1 cellular context compared by ENCODE assay signal in genomic region chr12:133080619-133081407, GRCh38.
TF ChIP-seq lines count a peak whose summit lies in the region.

TSS of gene ZNF140 (plus strand) at chr12:133080923. CDS start at chr12:133081321, 398 bp downstream.

TF ChIP-seq in Ishikawa, 13 proteins besides CTCF, POLR2A, EP300 and RAD21 (continued from another document):
- TF ChIP-seq, protein P1, sequence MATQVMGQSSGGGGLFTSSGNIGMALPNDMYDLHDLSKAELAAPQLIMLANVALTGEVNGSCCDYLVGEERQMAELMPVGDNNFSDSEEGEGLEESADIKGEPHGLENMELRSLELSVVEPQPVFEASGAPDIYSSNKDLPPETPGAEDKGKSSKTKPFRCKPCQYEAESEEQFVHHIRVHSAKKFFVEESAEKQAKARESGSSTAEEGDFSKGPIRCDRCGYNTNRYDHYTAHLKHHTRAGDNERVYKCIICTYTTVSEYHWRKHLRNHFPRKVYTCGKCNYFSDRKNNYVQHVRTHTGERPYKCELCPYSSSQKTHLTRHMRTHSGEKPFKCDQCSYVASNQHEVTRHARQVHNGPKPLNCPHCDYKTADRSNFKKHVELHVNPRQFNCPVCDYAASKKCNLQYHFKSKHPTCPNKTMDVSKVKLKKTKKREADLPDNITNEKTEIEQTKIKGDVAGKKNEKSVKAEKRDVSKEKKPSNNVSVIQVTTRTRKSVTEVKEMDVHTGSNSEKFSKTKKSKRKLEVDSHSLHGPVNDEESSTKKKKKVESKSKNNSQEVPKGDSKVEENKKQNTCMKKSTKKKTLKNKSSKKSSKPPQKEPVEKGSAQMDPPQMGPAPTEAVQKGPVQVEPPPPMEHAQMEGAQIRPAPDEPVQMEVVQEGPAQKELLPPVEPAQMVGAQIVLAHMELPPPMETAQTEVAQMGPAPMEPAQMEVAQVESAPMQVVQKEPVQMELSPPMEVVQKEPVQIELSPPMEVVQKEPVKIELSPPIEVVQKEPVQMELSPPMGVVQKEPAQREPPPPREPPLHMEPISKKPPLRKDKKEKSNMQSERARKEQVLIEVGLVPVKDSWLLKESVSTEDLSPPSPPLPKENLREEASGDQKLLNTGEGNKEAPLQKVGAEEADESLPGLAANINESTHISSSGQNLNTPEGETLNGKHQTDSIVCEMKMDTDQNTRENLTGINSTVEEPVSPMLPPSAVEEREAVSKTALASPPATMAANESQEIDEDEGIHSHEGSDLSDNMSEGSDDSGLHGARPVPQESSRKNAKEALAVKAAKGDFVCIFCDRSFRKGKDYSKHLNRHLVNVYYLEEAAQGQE (IDR thresholded peaks at IDR 0.05; ENCODE audit: low read depth) = no peak
- 0 out of 2 replicates have a peak, but pooled peaks have one; percentile 47 for TF ChIP-seq TCF12 (IDR thresholded peaks at IDR 0.05; ENCODE audit: low read depth)
- 0 out of 2 replicates have a peak, but pooled peaks have one; percentile 34 for TF ChIP-seq TAF1 (IDR thresholded peaks at IDR 0.05; ENCODE audit: low read depth)
- TF ChIP-seq EGR1 (IDR thresholded peaks at IDR 0.05) = peak; percentile 80
